1 cellular context compared by ENCODE assay signal in the genomic region with DNA sequence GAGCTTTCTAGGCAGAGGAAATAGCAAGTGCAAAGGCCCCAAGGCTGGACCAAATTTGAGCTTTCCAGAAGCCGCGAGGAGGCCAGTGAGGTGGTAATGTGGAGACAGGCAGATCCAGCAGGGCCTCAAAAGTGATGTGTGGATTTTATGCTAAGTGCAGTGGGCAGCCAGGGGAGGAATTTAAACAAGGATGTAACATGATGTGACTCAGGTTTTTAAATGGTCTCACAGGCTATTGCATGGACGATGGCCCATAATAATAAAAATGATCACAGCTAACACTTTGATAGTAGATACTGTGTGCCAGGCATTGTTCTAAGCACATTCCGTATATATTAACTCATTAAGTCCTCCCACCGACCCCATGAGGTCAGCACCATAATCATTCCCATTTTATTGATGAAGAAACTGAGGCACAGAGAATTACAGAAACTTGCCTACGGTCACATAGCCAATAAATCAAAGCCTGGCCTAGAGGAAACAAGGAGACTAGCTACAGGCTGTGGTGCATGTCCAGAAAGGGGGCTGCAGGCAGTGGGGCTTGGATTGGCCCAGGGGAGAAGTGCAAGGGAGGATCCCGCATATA.
TF ChIP-seq lines count a peak whose summit lies in the region.

No MANE protein-coding gene starts in this region.

TF ChIP-seq in GM12878, 131 proteins besides CTCF, POLR2A, EP300 and RAD21:
- TF ChIP-seq TBL1XR1 (IDR thresholded peaks at IDR 0.05; ENCODE audit: low read depth, low read length), result no peak
- TF ChIP-seq MEF2A (IDR thresholded peaks at IDR 0.05; ENCODE audit: insufficient read depth, low read depth, low read length), result no peak
TF ChIP-seq in GM12878: peak in this region for 0.
